Comparison of ENCODE assay signal across 8 cellular contexts in genomic region chr2:64523667-64524603, GRCh38. TPM values are rescaled to one million over a fixed set of nuclear protein-coding genes. Genes with fewer than 3 reads are reported as not detected.
DNase-seq lines count a peak whose midpoint lies in the region; ATAC-seq and TF ChIP-seq lines count a peak whose summit lies in the region.

Gene AFTPH, plus strand, starts transcription at chr2:64524328. Its CDS starts 27,147 bp downstream, at chr2:64551475.

- peak; percentile 58 for TF ChIP-seq POLR2A in testis (IDR thresholded peaks at IDR 0.05)

- ATAC-seq in HG02588 (IDR thresholded peaks at IDR 0.05; ENCODE audit: unreplicated experiment) (peak; percentile 84), omental fat pad (ENCODE audit: low FRiP score) (peak; percentile 100)
- ATAC-seq in activated naive CD4-positive, alpha-beta T cell treated with anti-CD3 and anti-CD28 coated beads, Interleukin-2, amount 50 U/mL, for 72 hours = peak; percentile 93 to 94

- H3K36me3 ChIP-seq in GM06990 (ENCODE audit: control insufficient read depth, insufficient read depth, low read length) = no peaks in the 10 kb centered on the region; the same call in 1 of the 2 replicates
- H3K36me3 ChIP-seq in testis (ENCODE audit: low read depth, missing control alignments) = no peaks in the 10 kb centered on the region

- no peaks in the 10 kb centered on the region for H3K9me3 ChIP-seq in testis

- WGBS in testis, 2 donors = 0% methylated on average over 31 to 57 of the region's 67 CpGs

- peak within 1 kb of the TSS; percentile 91 to 95 for H3K27ac ChIP-seq in testis

- peak within 1 kb of the TSS; percentile 96 to 100 for H3K27ac Mint-ChIP-seq in activated naive CD4-positive, alpha-beta T cell treated with anti-CD3 and anti-CD28 coated beads, Interleukin-2, amount 50 U/mL, for 72 hours

- peaks cover 7% of the 10 kb centered on the region for H3K4me1 ChIP-seq in testis

- TF ChIP-seq CTCF in GM06990 (IDR thresholded peaks at IDR 0.05; ENCODE audit: insufficient read depth, low read length, poor library complexity, severe bottlenecking) (no peak), omental fat pad (IDR thresholded peaks at IDR 0.05) (no peak), testis (IDR thresholded peaks at IDR 0.05) (no peak)

- intact Hi-C loops in testis (cut with DNase I; ENCODE audit: low total_unique reads) = no loop called here

- no peaks in the 10 kb centered on the region for H3K27me3 ChIP-seq in GM06990 (replicated peaks; ENCODE audit: control insufficient read depth, insufficient read depth, low read length)
- no peaks in the 10 kb centered on the region for H3K27me3 ChIP-seq in testis

- no peaks in the 10 kb centered on the region for H3K9me3 Mint-ChIP-seq in activated naive CD4-positive, alpha-beta T cell treated with anti-CD3 and anti-CD28 coated beads, Interleukin-2, amount 50 U/mL, for 72 hours

- peaks cover 8 to 15% of the 10 kb centered on the region in 2 donors for H3K36me3 Mint-ChIP-seq in activated naive CD4-positive, alpha-beta T cell treated with anti-CD3 and anti-CD28 coated beads, Interleukin-2, amount 50 U/mL, for 72 hours

- DNase-seq in GM06990 (ENCODE audit: extremely low read depth, insufficient read length) (peak; percentile 99), NCI-H1092 treated with DMSO at 0.1 percent for 48 hours (lab: John Stamatoyannopoulos, UW) (peak; percentile 96), SKM-1 (lab: John Stamatoyannopoulos, UW; ENCODE audit: unreplicated experiment) (peak; percentile 96), glomerular endothelial cell (ENCODE audit: extremely low read depth, low read depth, low spot score) (peak; percentile 77), omental fat pad (ENCODE audit: low spot score) (peak; percentile 90), testis (peak; percentile 98)
- peak; percentile 97 to 99 for DNase-seq in activated naive CD4-positive, alpha-beta T cell treated with anti-CD3 and anti-CD28 coated beads, Interleukin-2, amount 50 U/mL, for 72 hours (ENCODE audit: low spot score in 2 of 2)

- peak within 1 kb of the TSS; percentile 100 for H3K4me3 ChIP-seq in GM06990 (replicated peaks; ENCODE audit: low read depth, low read length)
- H3K4me3 ChIP-seq in testis = peak within 1 kb of the TSS; percentile 85 to 88

RNA-seq across cellular contexts. Expression of gene AFTPH, which starts in this region (rescaled TPM):
- 10 to 100 TPM; 34.1 to 48.5 TPM for total RNA-seq in activated naive CD4-positive, alpha-beta T cell treated with anti-CD3 and anti-CD28 coated beads, Interleukin-2, amount 50 U/mL, for 72 hours
- 18.1 and 22.4 TPM in 2 replicates for total RNA-seq in glomerular endothelial cell
- total RNA-seq in omental fat pad = 10 to 100 TPM; 23.0 to 35.5 (median 27.7) TPM
- 10 to 100 TPM; 43.9 to 56.1 TPM for total RNA-seq in testis
- 38.7 TPM for polyA plus RNA-seq in testis (ENCODE audit: insufficient read depth, low read depth, low replicate concordance)

Comparison
In these comparisons a context has a peak if more than half of its experiments do, and no peak if none do; other contexts are left out.
1. Peak in every context shown above with its lines: DNase-seq, ATAC-seq, H3K4me3 ChIP-seq and H3K27ac ChIP-seq.